17 cellular contexts compared by ENCODE assay signal in the genomic region with DNA sequence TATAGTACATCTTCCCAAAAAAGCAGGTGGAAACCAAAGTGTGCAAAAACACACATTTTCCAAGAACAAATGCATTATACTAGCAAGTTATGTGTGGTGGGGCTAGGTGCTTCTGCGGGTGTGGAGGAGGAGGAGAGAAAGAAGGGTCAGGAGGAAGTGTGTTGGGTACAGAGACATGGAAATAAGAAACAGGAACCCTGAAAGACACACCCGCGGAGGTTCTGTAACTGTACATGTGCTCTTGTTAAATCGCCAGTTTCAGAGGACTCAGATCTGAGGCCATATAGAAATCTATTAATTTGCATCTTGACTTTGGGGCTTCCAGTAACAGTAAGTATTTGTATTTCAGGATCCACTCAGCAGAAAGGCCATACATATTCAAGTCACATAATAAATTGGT. TPM values are rescaled to one million over a fixed set of nuclear protein-coding genes. Genes with fewer than 3 reads are reported as not detected.
"Had no signal": no experiment of that assay in that cellular context is flagged by ENCODE, and none has a peak within 500 bp of the region (broad histone marks: within the 10 kb centered on the region; RNA-seq: fewer than 3 reads in every experiment).

No MANE protein-coding gene starts in this region.

- H3K4me3 Mint-ChIP-seq: activated CD8-positive, alpha-beta memory T cell treated with anti-CD3 and anti-CD28 coated beads, Interleukin-2, amount 10 ng/mL, durations not matched to agents 7 days and 5 days; activated naive CD8-positive, alpha-beta T cell; activated T-cell treated with anti-CD3 and anti-CD28 coated beads, Interleukin-2, amount 50 U/mL, for 24 hours; brain; endodermal cell; neural progenitor cell had no signal

- ATAC-seq: activated CD8-positive, alpha-beta memory T cell treated with anti-CD3 and anti-CD28 coated beads, Interleukin-2, amount 10 ng/mL, durations not matched to agents 7 days and 5 days; pancreas had no signal

- H3K36me3 ChIP-seq: neural progenitor cell, pancreas, stomach, thoracic aorta had no signal

- H3K9me3 ChIP-seq: pancreas, stomach, thoracic aorta had no signal

- DNase-seq: activated CD4-positive, alpha-beta T cell treated with anti-CD3 and anti-CD28 coated beads, Interleukin-2, amount 50 U/mL, for 4 hours; activated CD4-positive, CD25-positive, alpha-beta regulatory T cell treated with anti-CD3 and anti-CD28 coated beads, Interleukin-2, amount 50 U/mL, for 72 hours; activated CD8-positive, alpha-beta memory T cell treated with anti-CD3 and anti-CD28 coated beads, Interleukin-2, amount 10 ng/mL, durations not matched to agents 7 days and 5 days; activated effector memory CD4-positive, alpha-beta T cell treated with Interleukin-2 at 50 U/mL for 16 hours; activated T-cell treated with anti-CD3 and anti-CD28 coated beads, Interleukin-2, amount 50 U/mL, for 24 hours; amygdala; dermis blood vessel endothelial cell; hippocampal formation; pancreas; stimulated activated CD4-positive, alpha-beta T cell treated with anti-CD3 and anti-CD28 coated beads, Interleukin-4, amount 100 ng/mL, for 24 hours; stomach; T-helper 9 cell had no signal

- H3K9me3 Mint-ChIP-seq: activated T-cell treated with anti-CD3 and anti-CD28 coated beads, Interleukin-2, amount 50 U/mL, for 24 hours; endodermal cell; neural progenitor cell had no signal

- H3K27ac Mint-ChIP-seq: activated CD8-positive, alpha-beta memory T cell treated with anti-CD3 and anti-CD28 coated beads, Interleukin-2, amount 10 ng/mL, durations not matched to agents 7 days and 5 days; activated naive CD8-positive, alpha-beta T cell; activated T-cell treated with anti-CD3 and anti-CD28 coated beads, Interleukin-2, amount 50 U/mL, for 24 hours; brain; endodermal cell; neural progenitor cell had no signal

- H3K27ac ChIP-seq: neural progenitor cell, pancreas, stomach, thoracic aorta had no signal

- H3K4me1 Mint-ChIP-seq: activated CD8-positive, alpha-beta memory T cell treated with anti-CD3 and anti-CD28 coated beads, Interleukin-2, amount 10 ng/mL, durations not matched to agents 7 days and 5 days had no signal

- H3K36me3 Mint-ChIP-seq: activated CD8-positive, alpha-beta memory T cell treated with anti-CD3 and anti-CD28 coated beads, Interleukin-2, amount 10 ng/mL, durations not matched to agents 7 days and 5 days; activated naive CD8-positive, alpha-beta T cell; brain; neural progenitor cell had no signal

- H3K4me1 ChIP-seq: neural progenitor cell, pancreas, stomach had no signal

- H3K4me3 ChIP-seq: neural progenitor cell, pancreas, stomach, thoracic aorta had no signal

RNA-seq across cellular contexts. Expression of a gene that starts 30.9 kb away (rescaled TPM):
- total RNA-seq: activated CD8-positive, alpha-beta memory T cell treated with anti-CD3 and anti-CD28 coated beads, Interleukin-2, amount 10 ng/mL, durations not matched to agents 7 days and 5 days; endodermal cell had no signal
